Comparison of ENCODE assay signal across 27 cellular contexts in the genomic region with DNA sequence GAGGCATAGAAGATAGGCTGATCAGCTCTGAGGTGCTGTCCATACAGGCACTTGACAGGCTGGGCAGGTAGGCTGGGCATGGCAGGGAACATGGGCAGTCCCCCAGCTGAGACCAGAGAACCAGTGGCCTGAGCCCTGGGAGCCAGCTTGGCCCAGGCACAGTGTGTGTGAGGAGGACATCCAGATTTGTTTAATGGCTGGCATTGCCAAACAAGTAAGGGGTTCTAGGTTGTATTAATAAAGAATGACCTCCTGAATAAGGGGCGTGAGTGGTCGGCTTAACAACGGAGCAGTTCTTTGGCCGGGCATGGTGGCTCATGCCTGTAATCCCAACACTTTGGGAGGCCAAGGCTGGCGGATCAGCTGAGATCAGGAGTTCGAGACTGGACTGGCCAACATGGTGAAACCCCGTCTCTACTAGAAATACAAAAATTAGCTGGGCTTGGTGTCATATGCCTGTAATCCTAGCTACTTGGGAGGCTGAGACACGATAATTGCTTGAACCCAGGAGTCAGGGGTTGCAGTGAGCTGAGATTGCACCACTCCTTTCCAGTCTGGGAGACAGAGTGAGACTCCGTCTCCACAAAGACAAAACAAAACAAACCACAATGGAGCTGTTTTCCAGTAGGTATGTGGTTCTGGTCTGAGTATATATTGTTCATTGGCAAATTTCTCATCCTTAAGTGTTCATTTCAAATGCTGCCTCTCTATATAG. TPM values are rescaled to one million over a fixed set of nuclear protein-coding genes. Genes with fewer than 3 reads are reported as not detected.
A peak's percentile ranks its signal among the peaks of the same experiment; 100 is the strongest.
DNase-seq lines count a peak whose midpoint lies in the region; ATAC-seq, FAIRE-seq and TF ChIP-seq lines count a peak whose summit lies in the region.
"Had no signal": no experiment of that assay in that cellular context is flagged by ENCODE, and none has a peak within 500 bp of the region (broad histone marks: within the 10 kb centered on the region; RNA-seq: fewer than 3 reads in every experiment).

No MANE protein-coding gene starts in this region.

- no peak for FAIRE-seq in astrocyte (lab: Jason Lieb, UNC)
- FAIRE-seq: frontal cortex, GM18507 had no signal

- H3K27ac ChIP-seq in astrocyte (ENCODE audit: low read depth, low read length): no peak overlapping the region
- H3K27ac ChIP-seq: ascending aorta, prostate gland, sigmoid colon, thoracic aorta had no signal

- H3K27me3 Mint-ChIP-seq in astrocyte (ENCODE audit: low read depth, unreplicated experiment): peaks cover 2% of the 10 kb centered on the region
- H3K27me3 Mint-ChIP-seq in activated naive CD4-positive, alpha-beta T cell treated with anti-CD3 and anti-CD28 coated beads, Interleukin-2, amount 10 ng/mL, durations not matched to agents 7 days and 5 days: peaks cover 9% of the 10 kb centered on the region
- H3K27me3 Mint-ChIP-seq: activated CD4-positive, alpha-beta memory T cell treated with anti-CD3 and anti-CD28 coated beads, Interleukin-2, amount 10 ng/mL, durations not matched to agents 7 days and 5 days; activated naive CD8-positive, alpha-beta T cell treated with anti-CD3 and anti-CD28 coated beads for 36 hours; naive B cell; stimulated activated naive CD8-positive, alpha-beta T cell treated with anti-CD3 and anti-CD28 coated beads, Interleukin-15, Interleukin-2, amounts not matched to agents 100 ng/mL and 50 ng/mL, for 24 hours; T-cell had no signal

- H2AFZ ChIP-seq in astrocyte (ENCODE audit: low read depth, low read length): no peak overlapping the region

- no peaks in the 10 kb centered on the region for H3K27me3 ChIP-seq in astrocyte (ENCODE audit: insufficient read depth, low read length)
- H3K27me3 ChIP-seq: ascending aorta, sigmoid colon had no signal

- H3K9me3 Mint-ChIP-seq in astrocyte (ENCODE audit: unreplicated experiment): no peaks in the 10 kb centered on the region
- H3K9me3 Mint-ChIP-seq in activated naive CD4-positive, alpha-beta T cell treated with anti-CD3 and anti-CD28 coated beads, Interleukin-2, amount 10 ng/mL, durations not matched to agents 7 days and 5 days: peaks cover 2% of the 10 kb centered on the region
- H3K9me3 Mint-ChIP-seq: stimulated activated naive CD8-positive, alpha-beta T cell treated with anti-CD3 and anti-CD28 coated beads, Interleukin-15, Interleukin-2, amounts not matched to agents 100 ng/mL and 50 ng/mL, for 24 hours had no signal

- no peak overlapping the region for H3K4me3 Mint-ChIP-seq in astrocyte (ENCODE audit: unreplicated experiment)
- H3K4me3 Mint-ChIP-seq in activated naive CD4-positive, alpha-beta T cell treated with anti-CD3 and anti-CD28 coated beads, Interleukin-2, amount 10 ng/mL, durations not matched to agents 7 days and 5 days: no peak overlapping the region
- H3K4me3 Mint-ChIP-seq: activated CD4-positive, alpha-beta memory T cell treated with anti-CD3 and anti-CD28 coated beads, Interleukin-2, amount 10 ng/mL, durations not matched to agents 7 days and 5 days; activated naive CD8-positive, alpha-beta T cell treated with anti-CD3 and anti-CD28 coated beads for 36 hours; CD14-positive monocyte; naive B cell; stimulated activated naive CD8-positive, alpha-beta T cell treated with anti-CD3 and anti-CD28 coated beads, Interleukin-15, Interleukin-2, amounts not matched to agents 100 ng/mL and 50 ng/mL, for 24 hours; T-cell had no signal

- H3K4me3 ChIP-seq in astrocyte (ENCODE audit: insufficient read depth, low read depth, low read length): no peak overlapping the region
- no peak overlapping the region for H3K4me3 ChIP-seq in skeletal muscle cell (ENCODE audit: low read depth, low read length)
- H3K4me3 ChIP-seq: ascending aorta, prostate gland, sigmoid colon, thoracic aorta had no signal

- H3K79me2 ChIP-seq in astrocyte (ENCODE audit: insufficient read depth, low read length): no peaks in the 10 kb centered on the region

- H3K9ac ChIP-seq in astrocyte (ENCODE audit: low read length): no peak overlapping the region

- no peaks in the 10 kb centered on the region for H4K20me1 ChIP-seq in astrocyte (ENCODE audit: insufficient read depth, low read length)

- H3K27ac Mint-ChIP-seq in astrocyte (ENCODE audit: unreplicated experiment): no peak overlapping the region
- no peak overlapping the region for H3K27ac Mint-ChIP-seq in activated naive CD4-positive, alpha-beta T cell treated with anti-CD3 and anti-CD28 coated beads, Interleukin-2, amount 10 ng/mL, durations not matched to agents 7 days and 5 days
- H3K27ac Mint-ChIP-seq: activated CD4-positive, alpha-beta memory T cell treated with anti-CD3 and anti-CD28 coated beads, Interleukin-2, amount 10 ng/mL, durations not matched to agents 7 days and 5 days; activated naive CD8-positive, alpha-beta T cell treated with anti-CD3 and anti-CD28 coated beads for 36 hours; activated T-helper 2 cell treated with anti-CD3 and anti-CD28 coated beads, Interferon-gamma antibody, Interleukin-2, Interleukin-4, amounts not matched to agents 10 μg/mL and 5 μg/mL and 100 μg/mL, durations not matched to agents 14 hours and 24 hours and 36 hours; naive B cell; stimulated activated naive CD8-positive, alpha-beta T cell treated with anti-CD3 and anti-CD28 coated beads, Interleukin-15, Interleukin-2, amounts not matched to agents 100 ng/mL and 50 ng/mL, for 24 hours; T-cell had no signal

- H3K4me1 Mint-ChIP-seq in astrocyte (ENCODE audit: low read depth, unreplicated experiment): peaks cover 2% of the 10 kb centered on the region
- no peaks in the 10 kb centered on the region for H3K4me1 Mint-ChIP-seq in activated naive CD4-positive, alpha-beta T cell treated with anti-CD3 and anti-CD28 coated beads, Interleukin-2, amount 10 ng/mL, durations not matched to agents 7 days and 5 days
- H3K4me1 Mint-ChIP-seq: activated naive CD8-positive, alpha-beta T cell treated with anti-CD3 and anti-CD28 coated beads for 36 hours; naive B cell; T-cell had no signal

- CTCF ChIA-PET in activated naive CD4-positive, alpha-beta T cell treated with anti-CD3 and anti-CD28 coated beads, Interleukin-2, amount 10 ng/mL, durations not matched to agents 7 days and 5 days (lab: Charles Lee): no interaction called here

- no peak for ATAC-seq in GM18870 (IDR thresholded peaks at IDR 0.05; ENCODE audit: unreplicated experiment)
- no peak for ATAC-seq in GM19467 (IDR thresholded peaks at IDR 0.05; ENCODE audit: unreplicated experiment)
- ATAC-seq: activated CD4-positive, CD25-positive, alpha-beta regulatory T cell treated with anti-CD3 and anti-CD28 coated beads, Interleukin-2, amount 50 U/mL, for 24 hours; T-cell had no signal

- no peaks in the 10 kb centered on the region for H3K36me3 Mint-ChIP-seq in astrocyte (ENCODE audit: low read depth, unreplicated experiment)
- no peaks in the 10 kb centered on the region for H3K36me3 Mint-ChIP-seq in activated naive CD4-positive, alpha-beta T cell treated with anti-CD3 and anti-CD28 coated beads, Interleukin-2, amount 10 ng/mL, durations not matched to agents 7 days and 5 days

- DNase-seq in LHCN-M2 (ENCODE audit: low read depth) (peak; percentile 14), astrocyte (ENCODE audit: low read depth) (peak; percentile 27), fibroblast of peridontal ligament (ENCODE audit: extremely low read depth) (peak; percentile 13), skeletal muscle cell (ENCODE audit: low read depth) (peak; percentile 12), GF-D8 (lab: John Stamatoyannopoulos, UW) (no peak)
- DNase-seq in activated naive CD4-positive, alpha-beta T cell treated with anti-CD3 and anti-CD28 coated beads, Interleukin-2, amount 10 ng/mL, durations not matched to agents 7 days and 5 days: no peak
- DNase-seq: activated CD4-positive, alpha-beta memory T cell treated with anti-CD3 and anti-CD28 coated beads, Interleukin-2, amount 10 ng/mL, durations not matched to agents 7 days and 5 days; activated naive CD8-positive, alpha-beta T cell treated with anti-CD3 and anti-CD28 coated beads for 36 hours; DND-41; effector CD4-positive, alpha-beta T cell; left cardiac atrium; naive B cell; NCI-H1105 treated with DMSO at 0.1 percent for 48 hours; NCI-H2029 treated with DMSO at 0.1 percent for 48 hours; sigmoid colon; T-cell had no signal

- TF ChIP-seq CTCF in astrocyte (IDR thresholded peaks at IDR 0.05; ENCODE audit: insufficient read depth, low read depth, low read length): no peak

- no peaks in the 10 kb centered on the region for H3K9me3 ChIP-seq in astrocyte (ENCODE audit: insufficient read depth, low read depth, low read length)
- H3K9me3 ChIP-seq: ascending aorta, prostate gland, sigmoid colon, thoracic aorta had no signal

- no peak overlapping the region for H3K4me2 ChIP-seq in astrocyte (ENCODE audit: low read length)

- H3K36me3 ChIP-seq in astrocyte (ENCODE audit: insufficient read depth, low read length): no peaks in the 10 kb centered on the region
- H3K36me3 ChIP-seq: ascending aorta, prostate gland, thoracic aorta had no signal

- H3K4me1 ChIP-seq in astrocyte (ENCODE audit: insufficient read depth, low read length): no peaks in the 10 kb centered on the region
- H3K4me1 ChIP-seq: ascending aorta, prostate gland, sigmoid colon had no signal

RNA-seq across cellular contexts. Expression of a gene that starts 56.2 kb away (rescaled TPM):
- 13.5 and 36.2 TPM in 2 replicates for total RNA-seq in LHCN-M2 (2014; rRNA removed)
- polyA plus RNA-seq in LHCN-M2 (2012): 14.3 TPM
- 17.5 and 21.3 TPM in 2 replicates for total RNA-seq in astrocyte
- total RNA-seq: activated naive CD8-positive, alpha-beta T cell treated with anti-CD3 and anti-CD28 coated beads for 36 hours; activated T-helper 2 cell treated with anti-CD3 and anti-CD28 coated beads, Interferon-gamma antibody, Interleukin-2, Interleukin-4, amounts not matched to agents 10 μg/mL and 5 μg/mL and 100 μg/mL, durations not matched to agents 14 hours and 24 hours and 36 hours had no signal
- polyA plus RNA-seq: CD14-positive monocyte had no signal

Comparison
In these comparisons a context has a peak if more than half of its experiments do, and no peak if none do; other contexts are left out.
1. DNase-seq: peak in LHCN-M2 (single experiment), astrocyte (single experiment), fibroblast of peridontal ligament (single experiment) and skeletal muscle cell (single experiment); none in GF-D8 (single experiment) and activated naive CD4-positive, alpha-beta T cell treated with anti-CD3 and anti-CD28 coated beads, Interleukin-2, amount 10 ng/mL, durations not matched to agents 7 days and 5 days (single experiment).